Comparison of ENCODE assay signal across 1 cellular context in the genomic region with DNA sequence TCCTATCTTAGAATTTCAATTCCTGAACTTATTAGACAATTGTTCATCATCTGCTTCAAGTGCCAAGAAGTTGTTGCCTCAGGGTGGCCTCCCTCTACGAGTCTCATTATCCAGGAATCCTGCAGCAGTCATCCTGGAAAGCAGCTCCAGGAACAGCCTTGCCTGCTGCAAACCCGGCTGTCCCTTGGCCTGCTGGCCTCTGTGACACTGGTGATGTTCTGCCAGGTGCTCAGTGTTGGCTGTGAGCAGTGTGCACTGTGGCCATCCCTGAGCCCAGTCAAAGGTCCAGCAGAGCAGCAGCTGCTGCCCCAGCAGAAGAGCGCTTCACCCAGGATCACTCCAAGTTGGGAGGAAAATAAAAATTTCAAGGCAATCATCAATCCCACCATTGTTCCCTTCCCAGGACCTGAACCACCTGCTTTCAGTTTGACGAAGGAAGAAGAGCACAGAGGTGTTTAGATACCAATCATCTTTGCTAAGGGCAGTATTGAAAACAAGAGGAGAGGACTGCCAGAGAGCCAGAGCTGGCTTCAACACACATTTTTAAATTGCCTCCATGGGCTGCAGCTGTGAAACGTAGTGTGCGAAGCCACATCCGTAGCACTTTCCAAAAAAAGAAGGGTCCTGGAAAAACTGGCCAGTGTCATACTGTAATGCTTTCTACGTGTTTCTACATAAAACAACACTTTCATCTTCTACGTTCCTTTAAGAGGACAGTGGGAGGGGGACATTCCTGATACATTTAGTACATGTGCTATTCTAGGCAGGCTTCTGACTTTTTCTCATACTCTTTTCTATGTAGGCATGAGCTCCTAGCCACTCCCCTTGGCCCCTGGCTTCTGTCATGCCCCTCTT.
TF ChIP-seq lines count a peak whose summit lies in the region.

No MANE protein-coding gene starts in this region.

TF ChIP-seq in HepG2, 621 proteins besides CTCF, POLR2A, EP300 and RAD21 (continued from another document and continues in another):
- TF ChIP-seq FOXA1 (IDR thresholded peaks at IDR 0.05), result no peak
- 0 out of 2 replicates have a peak, but pooled peaks have one; percentile 9 for TF ChIP-seq FOXA1 (CRISPR knock-in tag; IDR thresholded peaks at IDR 0.05)
- TF ChIP-seq MAZ (IDR thresholded peaks at IDR 0.05; ENCODE audit: borderline replicate concordance, low read depth, low read length), result no peak
- 0 out of 2 replicates have a peak, but pooled peaks have one; percentile 36 for TF ChIP-seq MAZ (CRISPR knock-in tag; IDR thresholded peaks at IDR 0.05; ENCODE audit: low read depth)
- 0 out of 2 replicates have a peak, but pooled peaks have one; percentile 55 for TF ChIP-seq ZNF557 (CRISPR knock-in tag; IDR thresholded peaks at IDR 0.05)
- TF ChIP-seq RARA (CRISPR knock-in tag; IDR thresholded peaks at IDR 0.05), result peak; percentile 89
- TF ChIP-seq ZFP41 (CRISPR knock-in tag; IDR thresholded peaks at IDR 0.05; ENCODE audit: borderline replicate concordance), result peak; percentile 71; the same call in 1 of the 2 replicates
- TF ChIP-seq, protein P1, sequence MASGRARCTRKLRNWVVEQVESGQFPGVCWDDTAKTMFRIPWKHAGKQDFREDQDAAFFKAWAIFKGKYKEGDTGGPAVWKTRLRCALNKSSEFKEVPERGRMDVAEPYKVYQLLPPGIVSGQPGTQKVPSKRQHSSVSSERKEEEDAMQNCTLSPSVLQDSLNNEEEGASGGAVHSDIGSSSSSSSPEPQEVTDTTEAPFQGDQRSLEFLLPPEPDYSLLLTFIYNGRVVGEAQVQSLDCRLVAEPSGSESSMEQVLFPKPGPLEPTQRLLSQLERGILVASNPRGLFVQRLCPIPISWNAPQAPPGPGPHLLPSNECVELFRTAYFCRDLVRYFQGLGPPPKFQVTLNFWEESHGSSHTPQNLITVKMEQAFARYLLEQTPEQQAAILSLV (CRISPR knock-in tag; IDR thresholded peaks at IDR 0.05; ENCODE audit: borderline replicate concordance), result no peak
- TF ChIP-seq, protein P2, sequence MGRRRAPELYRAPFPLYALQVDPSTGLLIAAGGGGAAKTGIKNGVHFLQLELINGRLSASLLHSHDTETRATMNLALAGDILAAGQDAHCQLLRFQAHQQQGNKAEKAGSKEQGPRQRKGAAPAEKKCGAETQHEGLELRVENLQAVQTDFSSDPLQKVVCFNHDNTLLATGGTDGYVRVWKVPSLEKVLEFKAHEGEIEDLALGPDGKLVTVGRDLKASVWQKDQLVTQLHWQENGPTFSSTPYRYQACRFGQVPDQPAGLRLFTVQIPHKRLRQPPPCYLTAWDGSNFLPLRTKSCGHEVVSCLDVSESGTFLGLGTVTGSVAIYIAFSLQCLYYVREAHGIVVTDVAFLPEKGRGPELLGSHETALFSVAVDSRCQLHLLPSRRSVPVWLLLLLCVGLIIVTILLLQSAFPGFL (CRISPR knock-in tag; IDR thresholded peaks at IDR 0.05), result no peak
- 0 out of 2 replicates have a peak, but pooled peaks have one; percentile 43 for TF ChIP-seq ZNF556 (CRISPR knock-in tag; IDR thresholded peaks at IDR 0.05; ENCODE audit: borderline replicate concordance)
- peak; percentile 69 for TF ChIP-seq ZNF788 (CRISPR knock-in tag; IDR thresholded peaks at IDR 0.05; ENCODE audit: borderline replicate concordance)
- TF ChIP-seq ATRX (CRISPR knock-in tag; IDR thresholded peaks at IDR 0.05; ENCODE audit: borderline replicate concordance), result no peak
- TF ChIP-seq, protein P3, sequence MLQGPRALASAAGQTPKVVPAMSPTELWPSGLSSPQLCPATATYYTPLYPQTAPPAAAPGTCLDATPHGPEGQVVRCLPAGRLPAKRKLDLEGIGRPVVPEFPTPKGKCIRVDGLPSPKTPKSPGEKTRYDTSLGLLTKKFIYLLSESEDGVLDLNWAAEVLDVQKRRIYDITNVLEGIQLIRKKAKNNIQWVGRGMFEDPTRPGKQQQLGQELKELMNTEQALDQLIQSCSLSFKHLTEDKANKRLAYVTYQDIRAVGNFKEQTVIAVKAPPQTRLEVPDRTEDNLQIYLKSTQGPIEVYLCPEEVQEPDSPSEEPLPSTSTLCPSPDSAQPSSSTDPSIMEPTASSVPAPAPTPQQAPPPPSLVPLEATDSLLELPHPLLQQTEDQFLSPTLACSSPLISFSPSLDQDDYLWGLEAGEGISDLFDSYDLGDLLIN (CRISPR knock-in tag; IDR thresholded peaks at IDR 0.05; ENCODE audit: borderline replicate concordance), result 0 out of 2 replicates have a peak, but pooled peaks have one; percentile 77
- TF ChIP-seq ZNF20 (CRISPR knock-in tag; IDR thresholded peaks at IDR 0.05), result no peak
- peak; percentile 34; the same call in 1 of the 2 replicates for TF ChIP-seq ZNF709 (CRISPR knock-in tag; IDR thresholded peaks at IDR 0.05)
- 0 out of 2 replicates have a peak, but pooled peaks have one; percentile 57 for TF ChIP-seq HOXD1 (CRISPR knock-in tag; IDR thresholded peaks at IDR 0.05)
- TF ChIP-seq ZNF251 (CRISPR knock-in tag; IDR thresholded peaks at IDR 0.05), result 0 out of 2 replicates have a peak, but pooled peaks have one; percentile 16
- peak; percentile 56; the same call in 1 of the 2 replicates for TF ChIP-seq ZNF318 (CRISPR knock-in tag; IDR thresholded peaks at IDR 0.05)
- peak; percentile 30; the same call in 1 of the 2 replicates for TF ChIP-seq ZNF350 (CRISPR knock-in tag; IDR thresholded peaks at IDR 0.05; ENCODE audit: borderline replicate concordance, low read depth)
- TF ChIP-seq, protein P4, sequence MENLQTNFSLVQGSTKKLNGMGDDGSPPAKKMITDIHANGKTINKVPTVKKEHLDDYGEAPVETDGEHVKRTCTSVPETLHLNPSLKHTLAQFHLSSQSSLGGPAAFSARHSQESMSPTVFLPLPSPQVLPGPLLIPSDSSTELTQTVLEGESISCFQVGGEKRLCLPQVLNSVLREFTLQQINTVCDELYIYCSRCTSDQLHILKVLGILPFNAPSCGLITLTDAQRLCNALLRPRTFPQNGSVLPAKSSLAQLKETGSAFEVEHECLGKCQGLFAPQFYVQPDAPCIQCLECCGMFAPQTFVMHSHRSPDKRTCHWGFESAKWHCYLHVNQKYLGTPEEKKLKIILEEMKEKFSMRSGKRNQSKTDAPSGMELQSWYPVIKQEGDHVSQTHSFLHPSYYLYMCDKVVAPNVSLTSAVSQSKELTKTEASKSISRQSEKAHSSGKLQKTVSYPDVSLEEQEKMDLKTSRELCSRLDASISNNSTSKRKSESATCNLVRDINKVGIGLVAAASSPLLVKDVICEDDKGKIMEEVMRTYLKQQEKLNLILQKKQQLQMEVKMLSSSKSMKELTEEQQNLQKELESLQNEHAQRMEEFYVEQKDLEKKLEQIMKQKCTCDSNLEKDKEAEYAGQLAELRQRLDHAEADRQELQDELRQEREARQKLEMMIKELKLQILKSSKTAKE (CRISPR knock-in tag; IDR thresholded peaks at IDR 0.05; ENCODE audit: borderline replicate concordance), result no peak
- TF ChIP-seq, protein P5, sequence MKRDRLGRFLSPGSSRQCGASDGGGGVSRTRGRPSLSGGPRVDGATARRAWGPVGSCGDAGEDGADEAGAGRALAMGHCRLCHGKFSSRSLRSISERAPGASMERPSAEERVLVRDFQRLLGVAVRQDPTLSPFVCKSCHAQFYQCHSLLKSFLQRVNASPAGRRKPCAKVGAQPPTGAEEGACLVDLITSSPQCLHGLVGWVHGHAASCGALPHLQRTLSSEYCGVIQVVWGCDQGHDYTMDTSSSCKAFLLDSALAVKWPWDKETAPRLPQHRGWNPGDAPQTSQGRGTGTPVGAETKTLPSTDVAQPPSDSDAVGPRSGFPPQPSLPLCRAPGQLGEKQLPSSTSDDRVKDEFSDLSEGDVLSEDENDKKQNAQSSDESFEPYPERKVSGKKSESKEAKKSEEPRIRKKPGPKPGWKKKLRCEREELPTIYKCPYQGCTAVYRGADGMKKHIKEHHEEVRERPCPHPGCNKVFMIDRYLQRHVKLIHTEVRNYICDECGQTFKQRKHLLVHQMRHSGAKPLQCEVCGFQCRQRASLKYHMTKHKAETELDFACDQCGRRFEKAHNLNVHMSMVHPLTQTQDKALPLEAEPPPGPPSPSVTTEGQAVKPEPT (CRISPR knock-in tag; IDR thresholded peaks at IDR 0.05; ENCODE audit: low read depth), result no peak
- peak; percentile 61; the same call in 1 of the 2 replicates for TF ChIP-seq MTA1 (CRISPR knock-in tag; IDR thresholded peaks at IDR 0.05; ENCODE audit: borderline replicate concordance)
- peak; percentile 67 for TF ChIP-seq MED1 (CRISPR knock-in tag; IDR thresholded peaks at IDR 0.05)
- TF ChIP-seq ZNF317 (CRISPR knock-in tag; IDR thresholded peaks at IDR 0.05), result no peak
- TF ChIP-seq TP53 (CRISPR knock-in tag; conservative IDR thresholded peaks at IDR 0.05), result 0 out of 2 replicates have a peak, but pooled peaks have one; percentile 33
- no peak for TF ChIP-seq ARNTL (CRISPR knock-in tag; IDR thresholded peaks at IDR 0.05)
- no peak for TF ChIP-seq ZBTB1 (CRISPR knock-in tag; IDR thresholded peaks at IDR 0.05; ENCODE audit: borderline replicate concordance)
- TF ChIP-seq TCF7L2 (IDR thresholded peaks at IDR 0.05; ENCODE audit: low read depth, low read length), result no peak
- TF ChIP-seq TBL1XR1 (IDR thresholded peaks at IDR 0.05; ENCODE audit: borderline replicate concordance, low read length, partially characterized antibody), result peak; percentile 39
- no peak for TF ChIP-seq TERF1 (CRISPR knock-in tag; IDR thresholded peaks at IDR 0.05)
- TF ChIP-seq SRF (IDR thresholded peaks at IDR 0.05; ENCODE audit: low read depth, low read length), result no peak
- TF ChIP-seq SRY (CRISPR knock-in tag; IDR thresholded peaks at IDR 0.05), result no peak
- 0 out of 2 replicates have a peak, but pooled peaks have one; percentile 7 for TF ChIP-seq ZIK1 (CRISPR knock-in tag; IDR thresholded peaks at IDR 0.05; ENCODE audit: borderline replicate concordance, low read depth)
- TF ChIP-seq ZNF136 (CRISPR knock-in tag; IDR thresholded peaks at IDR 0.05; ENCODE audit: low read depth), result peak; percentile 62; the same call in 1 of the 2 replicates
